1 cellular context compared by ENCODE assay signal in genomic region chr3:10459954-10460754, GRCh38.
TF ChIP-seq lines count a peak whose summit lies in the region.

No MANE protein-coding gene starts in this region.

TF ChIP-seq in HepG2, 621 proteins besides CTCF, POLR2A, EP300 and RAD21 (continued from another document):
- TF ChIP-seq, protein P1, sequence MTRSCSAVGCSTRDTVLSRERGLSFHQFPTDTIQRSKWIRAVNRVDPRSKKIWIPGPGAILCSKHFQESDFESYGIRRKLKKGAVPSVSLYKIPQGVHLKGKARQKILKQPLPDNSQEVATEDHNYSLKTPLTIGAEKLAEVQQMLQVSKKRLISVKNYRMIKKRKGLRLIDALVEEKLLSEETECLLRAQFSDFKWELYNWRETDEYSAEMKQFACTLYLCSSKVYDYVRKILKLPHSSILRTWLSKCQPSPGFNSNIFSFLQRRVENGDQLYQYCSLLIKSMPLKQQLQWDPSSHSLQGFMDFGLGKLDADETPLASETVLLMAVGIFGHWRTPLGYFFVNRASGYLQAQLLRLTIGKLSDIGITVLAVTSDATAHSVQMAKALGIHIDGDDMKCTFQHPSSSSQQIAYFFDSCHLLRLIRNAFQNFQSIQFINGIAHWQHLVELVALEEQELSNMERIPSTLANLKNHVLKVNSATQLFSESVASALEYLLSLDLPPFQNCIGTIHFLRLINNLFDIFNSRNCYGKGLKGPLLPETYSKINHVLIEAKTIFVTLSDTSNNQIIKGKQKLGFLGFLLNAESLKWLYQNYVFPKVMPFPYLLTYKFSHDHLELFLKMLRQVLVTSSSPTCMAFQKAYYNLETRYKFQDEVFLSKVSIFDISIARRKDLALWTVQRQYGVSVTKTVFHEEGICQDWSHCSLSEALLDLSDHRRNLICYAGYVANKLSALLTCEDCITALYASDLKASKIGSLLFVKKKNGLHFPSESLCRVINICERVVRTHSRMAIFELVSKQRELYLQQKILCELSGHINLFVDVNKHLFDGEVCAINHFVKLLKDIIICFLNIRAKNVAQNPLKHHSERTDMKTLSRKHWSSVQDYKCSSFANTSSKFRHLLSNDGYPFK (CRISPR knock-in tag; IDR thresholded peaks at IDR 0.05; ENCODE audit: borderline replicate concordance) = peak; percentile 53; the same call in 1 of the 2 replicates
- TF ChIP-seq FOXK1 (CRISPR knock-in tag; IDR thresholded peaks at IDR 0.05; ENCODE audit: borderline replicate concordance, low read depth) (peak; percentile 96; the same call in 1 of the 2 replicates), BRCA1 (CRISPR knock-in tag; IDR thresholded peaks at IDR 0.05) (peak; percentile 100), ZNF550 (CRISPR knock-in tag; IDR thresholded peaks at IDR 0.05; ENCODE audit: borderline replicate concordance) (no peak), NR1H2 (CRISPR knock-in tag; IDR thresholded peaks at IDR 0.05; ENCODE audit: borderline replicate concordance, low read depth) (peak; percentile 96), NFE2 (CRISPR knock-in tag; IDR thresholded peaks at IDR 0.05) (0 out of 2 replicates have a peak, but pooled peaks have one; percentile 52), ZNF451 (CRISPR knock-in tag; IDR thresholded peaks at IDR 0.05) (peak; percentile 98), ZNF607 (CRISPR knock-in tag; IDR thresholded peaks at IDR 0.05; ENCODE audit: borderline replicate concordance) (peak; percentile 100), FOSL2 (CRISPR knock-in tag; IDR thresholded peaks at IDR 0.05) (peak; percentile 60), ZBTB3 (CRISPR knock-in tag; IDR thresholded peaks at IDR 0.05; ENCODE audit: borderline replicate concordance, low read depth) (no peak), ATRX (CRISPR knock-in tag; IDR thresholded peaks at IDR 0.05; ENCODE audit: borderline replicate concordance) (no peak), ZNF800 (CRISPR knock-in tag; IDR thresholded peaks at IDR 0.05) (peak; percentile 83; the same call in 1 of the 2 replicates), RBAK (CRISPR knock-in tag; IDR thresholded peaks at IDR 0.05) (peak; percentile 19; the same call in 1 of the 2 replicates), ZNF232 (CRISPR knock-in tag; IDR thresholded peaks at IDR 0.05; ENCODE audit: borderline replicate concordance) (peak; percentile 98), U2AF2 (IDR thresholded peaks at IDR 0.05; ENCODE audit: low read depth, low read length) (no peak), ZNF766 (CRISPR knock-in tag; IDR thresholded peaks at IDR 0.05; ENCODE audit: borderline replicate concordance) (peak; percentile 97), SMARCC2 (IDR thresholded peaks at IDR 0.05) (no peak), MBNL3 (CRISPR knock-in tag; conservative IDR thresholded peaks at IDR 0.05) (no peak), CAMTA2 (CRISPR knock-in tag; IDR thresholded peaks at IDR 0.05; ENCODE audit: borderline replicate concordance) (no peak), NFKB2 (CRISPR knock-in tag; IDR thresholded peaks at IDR 0.05; ENCODE audit: borderline replicate concordance) (peak; percentile 91), SP140L (CRISPR knock-in tag; IDR thresholded peaks at IDR 0.05; ENCODE audit: borderline replicate concordance) (peak; percentile 99), MED13 (CRISPR knock-in tag; IDR thresholded peaks at IDR 0.05) (peak; percentile 94), PHF20 (CRISPR knock-in tag; IDR thresholded peaks at IDR 0.05) (peak; percentile 74), ZNF749 (CRISPR knock-in tag; IDR thresholded peaks at IDR 0.05; ENCODE audit: borderline replicate concordance) (peak; percentile 98), KDM2A (CRISPR knock-in tag; IDR thresholded peaks at IDR 0.05; ENCODE audit: borderline replicate concordance, low read depth) (peak; percentile 63; the same call in 1 of the 2 replicates), ATF5 (CRISPR knock-in tag; IDR thresholded peaks at IDR 0.05; ENCODE audit: low read depth) (peak; percentile 90; the same call in 1 of the 2 replicates), MAFK (conservative IDR thresholded peaks at IDR 0.05 in 1 of 2, IDR thresholded peaks at IDR 0.05 in 1 of 2; ENCODE audit: low read length in 2 of 2) (no peak), ZNF101 (CRISPR knock-in tag; IDR thresholded peaks at IDR 0.05; ENCODE audit: borderline replicate concordance, low read depth) (no peak), KDM5B (CRISPR knock-in tag; IDR thresholded peaks at IDR 0.05; ENCODE audit: borderline replicate concordance) (peak; percentile 86; the same call in 1 of the 2 replicates), ZNF362 (CRISPR knock-in tag; IDR thresholded peaks at IDR 0.05; ENCODE audit: borderline replicate concordance) (no peak), MEIS2 (CRISPR knock-in tag; IDR thresholded peaks at IDR 0.05) (peak; percentile 98), SSRP1 (CRISPR knock-in tag; IDR thresholded peaks at IDR 0.05) (0 out of 2 replicates have a peak, but pooled peaks have one; percentile 53), BCL6 (CRISPR knock-in tag; IDR thresholded peaks at IDR 0.05) (peak; percentile 73), ZNF138 (CRISPR knock-in tag; IDR thresholded peaks at IDR 0.05; ENCODE audit: low read depth) (peak; percentile 96), JUNB (CRISPR knock-in tag; IDR thresholded peaks at IDR 0.05; ENCODE audit: borderline replicate concordance) (peak; percentile 86), ZBTB7A (CRISPR knock-in tag; IDR thresholded peaks at IDR 0.05) (peak; percentile 97), ASH2L (IDR thresholded peaks at IDR 0.05; ENCODE audit: insufficient read length, low read depth, low read length) (no peak), ZNF512B (CRISPR knock-in tag; IDR thresholded peaks at IDR 0.05; ENCODE audit: borderline replicate concordance) (no peak), TARDBP (CRISPR knock-in tag; IDR thresholded peaks at IDR 0.05) (peak; percentile 79), THRA (CRISPR knock-in tag; IDR thresholded peaks at IDR 0.05; ENCODE audit: borderline replicate concordance) (peak; percentile 85), MXD3 (CRISPR knock-in tag; IDR thresholded peaks at IDR 0.05) (peak; percentile 99), HNF4G (IDR thresholded peaks at IDR 0.05; ENCODE audit: borderline replicate concordance, low read depth, low read length) (no peak), HNF4G (CRISPR knock-in tag; IDR thresholded peaks at IDR 0.05; ENCODE audit: borderline replicate concordance, low read depth) (0 out of 2 replicates have a peak, but pooled peaks have one; percentile 38), ZNF816 (CRISPR knock-in tag; IDR thresholded peaks at IDR 0.05; ENCODE audit: borderline replicate concordance) (peak; percentile 91; the same call in 1 of the 2 replicates), RAD51 (IDR thresholded peaks at IDR 0.05; ENCODE audit: borderline replicate concordance) (no peak), SMARCE1 (IDR thresholded peaks at IDR 0.05; ENCODE audit: borderline replicate concordance) (no peak)
- TF ChIP-seq, protein P2, sequence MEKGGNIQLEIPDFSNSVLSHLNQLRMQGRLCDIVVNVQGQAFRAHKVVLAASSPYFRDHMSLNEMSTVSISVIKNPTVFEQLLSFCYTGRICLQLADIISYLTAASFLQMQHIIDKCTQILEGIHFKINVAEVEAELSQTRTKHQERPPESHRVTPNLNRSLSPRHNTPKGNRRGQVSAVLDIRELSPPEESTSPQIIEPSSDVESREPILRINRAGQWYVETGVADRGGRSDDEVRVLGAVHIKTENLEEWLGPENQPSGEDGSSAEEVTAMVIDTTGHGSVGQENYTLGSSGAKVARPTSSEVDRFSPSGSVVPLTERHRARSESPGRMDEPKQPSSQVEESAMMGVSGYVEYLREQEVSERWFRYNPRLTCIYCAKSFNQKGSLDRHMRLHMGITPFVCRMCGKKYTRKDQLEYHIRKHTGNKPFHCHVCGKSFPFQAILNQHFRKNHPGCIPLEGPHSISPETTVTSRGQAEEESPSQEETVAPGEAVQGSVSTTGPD (CRISPR knock-in tag; IDR thresholded peaks at IDR 0.05) = no peak
